Comparison of ENCODE assay signal across 1 cellular context in the genomic region with DNA sequence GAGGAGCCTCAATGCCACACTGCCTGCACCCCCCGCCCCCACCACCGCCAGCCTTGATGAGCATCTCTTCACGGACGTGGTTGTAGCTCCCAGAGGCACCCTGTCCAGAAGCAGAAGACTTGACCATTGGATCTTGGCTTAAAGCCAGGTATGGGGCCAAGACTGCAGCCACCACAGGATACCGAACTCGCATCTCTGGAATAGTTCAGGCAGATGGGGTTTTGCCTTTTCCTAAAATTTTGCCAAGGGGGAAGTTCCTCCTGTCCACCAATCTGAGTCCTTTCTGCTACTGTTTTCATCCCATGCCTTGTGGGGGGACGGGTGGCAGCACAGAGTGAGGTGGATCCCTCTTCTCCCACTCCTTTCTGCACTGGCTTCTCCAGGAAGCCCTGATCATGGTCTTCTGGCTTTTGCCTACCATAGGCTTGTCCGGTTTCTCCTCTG.
TF ChIP-seq lines count a peak whose summit lies in the region.

No MANE protein-coding gene starts in this region.

TF ChIP-seq in HEK293, 187 proteins besides CTCF, POLR2A, EP300 and RAD21 (continued from another document):
- TF ChIP-seq PBX3 (CRISPR knock-in tag; IDR thresholded peaks at IDR 0.05): no peak
- TF ChIP-seq ZBTB48 (tag by site-specific recombination; IDR thresholded peaks at IDR 0.05): no peak
- no peak for TF ChIP-seq PRDM2 (tag by site-specific recombination; IDR thresholded peaks at IDR 0.05; ENCODE audit: borderline replicate concordance)
- no peak for TF ChIP-seq GLIS1 (tag by site-specific recombination; IDR thresholded peaks at IDR 0.05)
- no peak for TF ChIP-seq GFI1B (tag by site-specific recombination; IDR thresholded peaks at IDR 0.05)
- TF ChIP-seq ZNF391 (tag by site-specific recombination; IDR thresholded peaks at IDR 0.05; ENCODE audit: borderline replicate concordance, low read depth): peak; percentile 21; the same call in 1 of the 2 replicates
- TF ChIP-seq ZNF701 (tag by site-specific recombination; IDR thresholded peaks at IDR 0.05): no peak
- TF ChIP-seq, protein P1, sequence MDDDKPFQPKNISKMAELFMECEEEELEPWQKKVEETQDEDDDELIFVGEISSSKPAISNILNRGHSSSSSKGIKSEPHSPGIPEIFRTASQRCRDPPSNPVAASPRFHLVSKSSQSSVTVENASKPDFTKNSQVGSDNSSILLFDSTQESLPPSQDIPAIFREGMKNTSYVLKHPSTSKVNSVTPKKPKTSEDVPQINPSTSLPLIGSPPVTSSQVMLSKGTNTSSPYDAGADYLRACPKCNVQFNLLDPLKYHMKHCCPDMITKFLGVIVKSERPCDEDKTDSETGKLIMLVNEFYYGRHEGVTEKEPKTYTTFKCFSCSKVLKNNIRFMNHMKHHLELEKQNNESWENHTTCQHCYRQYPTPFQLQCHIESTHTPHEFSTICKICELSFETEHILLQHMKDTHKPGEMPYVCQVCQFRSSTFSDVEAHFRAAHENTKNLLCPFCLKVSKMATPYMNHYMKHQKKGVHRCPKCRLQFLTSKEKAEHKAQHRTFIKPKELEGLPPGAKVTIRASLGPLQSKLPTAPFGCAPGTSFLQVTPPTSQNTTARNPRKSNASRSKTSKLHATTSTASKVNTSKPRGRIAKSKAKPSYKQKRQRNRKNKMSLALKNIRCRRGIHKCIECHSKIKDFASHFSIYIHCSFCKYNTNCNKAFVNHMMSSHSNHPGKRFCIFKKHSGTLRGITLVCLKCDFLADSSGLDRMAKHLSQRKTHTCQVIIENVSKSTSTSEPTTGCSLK (tag by site-specific recombination; IDR thresholded peaks at IDR 0.05): no peak
- TF ChIP-seq ZNF155 (tag by site-specific recombination; IDR thresholded peaks at IDR 0.05): no peak
- TF ChIP-seq, protein P2, sequence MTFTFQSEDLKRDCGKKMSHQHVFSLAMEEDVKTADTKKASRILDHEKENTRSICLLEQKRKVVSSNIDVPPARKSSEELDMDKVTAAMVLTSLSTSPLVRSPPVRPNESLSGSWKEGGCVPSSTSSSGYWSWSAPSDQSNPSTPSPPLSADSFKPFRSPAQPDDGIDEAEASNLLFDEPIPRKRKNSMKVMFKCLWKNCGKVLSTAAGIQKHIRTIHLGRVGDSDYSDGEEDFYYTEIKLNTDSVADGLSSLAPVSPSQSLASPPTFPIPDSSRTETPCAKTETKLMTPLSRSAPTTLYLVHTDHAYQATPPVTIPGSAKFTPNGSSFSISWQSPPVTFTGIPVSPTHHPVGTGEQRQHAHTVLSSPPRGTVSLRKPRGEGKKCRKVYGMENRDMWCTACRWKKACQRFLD (tag by site-specific recombination; IDR thresholded peaks at IDR 0.05): no peak
- no peak for TF ChIP-seq ZFHX2 (tag by site-specific recombination; conservative IDR thresholded peaks at IDR 0.05)
- no peak for TF ChIP-seq ZFP69B (tag by site-specific recombination; IDR thresholded peaks at IDR 0.05)
- no peak for TF ChIP-seq OVOL3 (tag by site-specific recombination; IDR thresholded peaks at IDR 0.05)
- no peak for TF ChIP-seq ZNF501 (tag by site-specific recombination; IDR thresholded peaks at IDR 0.05)
- peak; percentile 25; the same call in 1 of the 2 replicates for TF ChIP-seq ZBTB17 (tag by site-specific recombination; IDR thresholded peaks at IDR 0.05)
- TF ChIP-seq ZNF184 (tag by site-specific recombination; IDR thresholded peaks at IDR 0.05): no peak
- TF ChIP-seq ZNF23 (tag by site-specific recombination; IDR thresholded peaks at IDR 0.05; ENCODE audit: borderline replicate concordance): no peak
- TF ChIP-seq ZNF664 (tag by site-specific recombination; IDR thresholded peaks at IDR 0.05): no peak
- TF ChIP-seq, protein P3, sequence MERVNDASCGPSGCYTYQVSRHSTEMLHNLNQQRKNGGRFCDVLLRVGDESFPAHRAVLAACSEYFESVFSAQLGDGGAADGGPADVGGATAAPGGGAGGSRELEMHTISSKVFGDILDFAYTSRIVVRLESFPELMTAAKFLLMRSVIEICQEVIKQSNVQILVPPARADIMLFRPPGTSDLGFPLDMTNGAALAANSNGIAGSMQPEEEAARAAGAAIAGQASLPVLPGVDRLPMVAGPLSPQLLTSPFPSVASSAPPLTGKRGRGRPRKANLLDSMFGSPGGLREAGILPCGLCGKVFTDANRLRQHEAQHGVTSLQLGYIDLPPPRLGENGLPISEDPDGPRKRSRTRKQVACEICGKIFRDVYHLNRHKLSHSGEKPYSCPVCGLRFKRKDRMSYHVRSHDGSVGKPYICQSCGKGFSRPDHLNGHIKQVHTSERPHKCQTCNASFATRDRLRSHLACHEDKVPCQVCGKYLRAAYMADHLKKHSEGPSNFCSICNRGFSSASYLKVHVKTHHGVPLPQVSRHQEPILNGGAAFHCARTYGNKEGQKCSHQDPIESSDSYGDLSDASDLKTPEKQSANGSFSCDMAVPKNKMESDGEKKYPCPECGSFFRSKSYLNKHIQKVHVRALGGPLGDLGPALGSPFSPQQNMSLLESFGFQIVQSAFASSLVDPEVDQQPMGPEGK (tag by site-specific recombination; IDR thresholded peaks at IDR 0.05): peak; percentile 10; the same call in 1 of the 2 replicates
- no peak for TF ChIP-seq ATF2 (tag by site-specific recombination; IDR thresholded peaks at IDR 0.05; ENCODE audit: low read depth)
- TF ChIP-seq ZNF2 (tag by site-specific recombination; IDR thresholded peaks at IDR 0.05): no peak
- no peak for TF ChIP-seq ZNF133 (tag by site-specific recombination; IDR thresholded peaks at IDR 0.05)
- no peak for TF ChIP-seq ZNF132 (tag by site-specific recombination; IDR thresholded peaks at IDR 0.05; ENCODE audit: borderline replicate concordance)
- TF ChIP-seq ZNF624 (tag by site-specific recombination; IDR thresholded peaks at IDR 0.05): no peak
- TF ChIP-seq TCF7L2 (IDR thresholded peaks at IDR 0.05; ENCODE audit: borderline replicate concordance, low read depth, low read length): no peak
